ENCODE assay signal across 8 cellular contexts in genomic region chr4:174358823-174359222, GRCh38.
DNase-seq lines count a peak whose midpoint lies in the region; ATAC-seq and TF ChIP-seq lines count a peak whose summit lies in the region.

No MANE protein-coding gene starts in this region.

- H3K27ac Mint-ChIP-seq in naive thymus-derived CD8-positive, alpha-beta T cell, result no peak overlapping the region

- peaks cover 15 to 24% (median 19%) of the 10 kb centered on the region in 5 donors for H3K27me3 Mint-ChIP-seq in naive thymus-derived CD8-positive, alpha-beta T cell

- TF ChIP-seq CTCF in GM10266 (IDR thresholded peaks at IDR 0.05; ENCODE audit: control insufficient read depth, insufficient read depth, low read depth, missing control alignments), result no peak

- no peak overlapping the region for H3K4me3 Mint-ChIP-seq in naive thymus-derived CD8-positive, alpha-beta T cell

- POLR2A ChIA-PET in naive thymus-derived CD8-positive, alpha-beta T cell (lab: Charles Lee), result no interaction called here

- no peaks in the 10 kb centered on the region for H3K36me3 Mint-ChIP-seq in naive thymus-derived CD8-positive, alpha-beta T cell

- peaks cover 0 to 1% (median 0%) of the 10 kb centered on the region in 9 donors for H3K9me3 Mint-ChIP-seq in naive thymus-derived CD8-positive, alpha-beta T cell

- DNase-seq in GM10266 (ENCODE audit: extremely low spot score) (peak; percentile 32), NCI-H2171 (lab: John Stamatoyannopoulos, UW) (no peak), NCI-H748 treated with DMSO at 0.1 percent for 48 hours (lab: John Stamatoyannopoulos, UW) (no peak), SW 1271 (lab: John Stamatoyannopoulos, UW) (no peak)
- no peak for DNase-seq in naive thymus-derived CD8-positive, alpha-beta T cell

- H3K4me1 Mint-ChIP-seq in naive thymus-derived CD8-positive, alpha-beta T cell, result peaks cover 0 to 5% (median 0%) of the 10 kb centered on the region in 4 donors

- ATAC-seq in GM21447 (IDR thresholded peaks at IDR 0.05; ENCODE audit: unreplicated experiment), result peak; percentile 97
- peak; percentile 98 for ATAC-seq in HG03558 (IDR thresholded peaks at IDR 0.05; ENCODE audit: extremely low read depth, unreplicated experiment)
- ATAC-seq in esophagus mucosa, result peak; percentile 49
- no peak for ATAC-seq in naive thymus-derived CD8-positive, alpha-beta T cell

Comparison
In these comparisons a context has a peak if more than half of its experiments do, and no peak if none do; other contexts are left out.
1. ATAC-seq: peak in GM21447 (single experiment), HG03558 (single experiment) and esophagus mucosa (single experiment); none in naive thymus-derived CD8-positive, alpha-beta T cell (0 of 2).